27 cellular contexts compared by ENCODE assay signal in the genomic region with DNA sequence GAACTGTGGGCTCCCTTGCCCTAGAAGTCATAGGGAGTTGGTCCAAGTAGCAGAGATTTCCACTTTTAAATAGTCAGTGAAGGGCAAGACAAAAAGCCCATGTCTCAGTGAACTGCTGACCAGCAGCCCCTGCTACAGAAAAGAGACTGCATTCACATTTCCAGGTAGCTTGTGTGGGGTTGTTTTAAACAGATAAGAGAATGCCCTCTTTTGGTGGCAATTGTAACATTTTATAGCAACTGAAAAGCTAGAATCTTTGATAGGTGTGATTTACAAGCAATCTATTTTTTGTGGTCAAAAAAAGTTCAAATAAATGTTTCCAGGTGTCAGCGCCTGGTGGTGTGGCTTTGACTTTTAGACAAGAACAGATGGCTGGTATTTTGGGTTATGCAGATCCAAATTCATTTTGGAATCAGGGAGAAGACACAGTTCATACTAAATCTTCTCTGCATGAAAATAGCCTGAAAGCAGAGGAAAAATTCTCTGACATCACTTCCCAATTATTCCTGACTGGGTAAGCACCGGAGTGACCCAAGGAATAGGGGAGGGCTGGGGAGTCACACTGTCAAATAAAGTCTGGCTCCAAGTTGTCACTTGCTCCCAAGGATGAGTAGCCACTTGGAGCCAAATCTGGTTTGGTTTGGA. TPM values are rescaled to one million over a fixed set of nuclear protein-coding genes. Genes with fewer than 3 reads are reported as not detected.
A peak's percentile ranks its signal among the peaks of the same experiment; 100 is the strongest.
DNase-seq lines count a peak whose midpoint lies in the region; ATAC-seq lines count a peak whose summit lies in the region.
"Had no signal": no experiment of that assay in that cellular context is flagged by ENCODE, and none has a peak within 500 bp of the region (broad histone marks: within the 10 kb centered on the region; RNA-seq: fewer than 3 reads in every experiment).

No MANE protein-coding gene starts in this region.

- intact Hi-C loops in CD4-positive, alpha-beta memory T cell (cut with micrococcal nuclease), result no loop called here

- no peaks in the 10 kb centered on the region for H4K20me1 ChIP-seq in Karpas-422 (ENCODE audit: insufficient read depth, low read depth, low read length)

- peak overlapping the region in 6 of 8 donors; percentile 17 to 94 (median 85) for H3K4me3 Mint-ChIP-seq in CD4-positive, alpha-beta memory T cell
- peak overlapping the region in 2 of 3 donors; percentile 72 to 81 for H3K4me3 Mint-ChIP-seq in T-cell
- peak overlapping the region; percentile 2 for H3K4me3 Mint-ChIP-seq in memory B cell
- no peak overlapping the region for H3K4me3 Mint-ChIP-seq in activated CD8-positive, alpha-beta T cell treated with anti-CD3 and anti-CD28 coated beads, Interleukin-2, amount 10 ng/mL, durations not matched to agents 7 days and 5 days

- no peaks in the 10 kb centered on the region for H3K9me2 ChIP-seq in Karpas-422 (replicated peaks; ENCODE audit: insufficient read depth, low read length)

- no peak overlapping the region for H3K27ac ChIP-seq in CD4-positive, alpha-beta memory T cell (ENCODE audit: low read depth, low read length)
- H3K27ac ChIP-seq in Karpas-422 (ENCODE audit: low read length), result no peak overlapping the region
- H3K27ac ChIP-seq: epithelial cell of prostate, lower lobe of right lung, SJSA1, tibial artery had no signal

- H3K9me3 ChIP-seq in CD4-positive, alpha-beta memory T cell (ENCODE audit: control insufficient read depth in 1 of 2, low read length in 2 of 2), result no peaks in the 10 kb centered on the region
- H3K9me3 ChIP-seq in Karpas-422 (ENCODE audit: low read length), result no peaks in the 10 kb centered on the region
- H3K9me3 ChIP-seq: BE2C, lower lobe of right lung, SJSA1, tibial artery had no signal

- POLR2A ChIA-PET in CD4-positive, alpha-beta memory T cell (lab: Charles Lee; ENCODE audit: partially characterized antibody), result no interaction called here
- POLR2A ChIA-PET in T-cell (lab: Charles Lee), result no interaction called here
- POLR2A ChIA-PET in activated CD8-positive, alpha-beta T cell treated with anti-CD3 and anti-CD28 coated beads, Interleukin-2, amount 10 ng/mL, durations not matched to agents 7 days and 5 days (lab: Charles Lee), result interaction anchor here (1.2 kb wide), 1 partner anchor 16 kb away, joined by 3 read pairs; no protein-coding TSS in a partner anchor

- H3K79me2 ChIP-seq in Karpas-422 (ENCODE audit: low read length), result no peaks in the 10 kb centered on the region

- peaks cover 7 to 26% (median 19%) of the 10 kb centered on the region in 4 donors for H3K4me1 Mint-ChIP-seq in CD4-positive, alpha-beta memory T cell
- H3K4me1 Mint-ChIP-seq in T-cell, result peaks cover 24 to 27% (median 24%) of the 10 kb centered on the region in 3 donors
- H3K4me1 Mint-ChIP-seq in memory B cell, result peaks cover 11% of the 10 kb centered on the region
- H3K4me1 Mint-ChIP-seq in activated CD8-positive, alpha-beta T cell treated with anti-CD3 and anti-CD28 coated beads, Interleukin-2, amount 10 ng/mL, durations not matched to agents 7 days and 5 days (ENCODE audit: low read depth), result peaks cover 20% of the 10 kb centered on the region

- H3K36me3 Mint-ChIP-seq in CD4-positive, alpha-beta memory T cell, result no peaks in the 10 kb centered on the region
- H3K36me3 Mint-ChIP-seq in T-cell (no peaks in the 10 kb centered on the region), memory B cell (peaks cover 3% of the 10 kb centered on the region)
- no peaks in the 10 kb centered on the region for H3K36me3 Mint-ChIP-seq in activated CD8-positive, alpha-beta T cell treated with anti-CD3 and anti-CD28 coated beads, Interleukin-2, amount 10 ng/mL, durations not matched to agents 7 days and 5 days (ENCODE audit: low read depth)
- H3K36me3 Mint-ChIP-seq: activated CD4-positive, alpha-beta memory T cell treated with anti-CD3 and anti-CD28 coated beads for 36 hours had no signal

- H3K4me2 ChIP-seq in Karpas-422 (ENCODE audit: low read depth, low read length, poor library complexity, severe bottlenecking), result peak overlapping the region; percentile 82

- no peak overlapping the region for H2AFZ ChIP-seq in Karpas-422 (ENCODE audit: low read length)

- peak overlapping the region in 5 of 7 donors; percentile 10 to 87 (median 59) for H3K27ac Mint-ChIP-seq in CD4-positive, alpha-beta memory T cell
- H3K27ac Mint-ChIP-seq in T-cell, result no peak overlapping the region
- H3K27ac Mint-ChIP-seq in memory B cell, result no peak overlapping the region
- no peak overlapping the region for H3K27ac Mint-ChIP-seq in activated CD8-positive, alpha-beta T cell treated with anti-CD3 and anti-CD28 coated beads, Interleukin-2, amount 10 ng/mL, durations not matched to agents 7 days and 5 days
- H3K27ac Mint-ChIP-seq: activated CD4-positive, alpha-beta memory T cell treated with anti-CD3 and anti-CD28 coated beads for 36 hours; activated naive CD4-positive, alpha-beta T cell treated with anti-CD3 and anti-CD28 coated beads for 36 hours; HFFc6; nephron progenitor cell had no signal

- no peak for DNase-seq in CD4-positive, alpha-beta memory T cell
- DNase-seq in Karpas-422 (no peak), T-cell (no peak), memory B cell (ENCODE audit: low spot score in 2 of 2) (no peak), DMS153 treated with DMSO at 0.1 percent for 48 hours (lab: John Stamatoyannopoulos, UW; ENCODE audit: unreplicated experiment) (no peak)
- no peak for DNase-seq in activated CD8-positive, alpha-beta T cell treated with anti-CD3 and anti-CD28 coated beads, Interleukin-2, amount 10 ng/mL, durations not matched to agents 7 days and 5 days
- DNase-seq: ACHN, BE2C, DMS79 treated with DMSO at 0.1 percent for 48 hours, GOT3, HFFc6, hippocampal formation, KG1, lower lobe of right lung, NCI-H2081, NCI-H226, RPMI8226 had no signal

- no peaks in the 10 kb centered on the region for H3K36me3 ChIP-seq in CD4-positive, alpha-beta memory T cell (ENCODE audit: insufficient read depth, low read length)
- H3K36me3 ChIP-seq in Karpas-422 (ENCODE audit: insufficient read depth, low read length), result no peaks in the 10 kb centered on the region
- H3K36me3 ChIP-seq: BE2C, lower lobe of right lung, SJSA1, tibial artery had no signal

- no peak overlapping the region for H3K4me3 ChIP-seq in CD4-positive, alpha-beta memory T cell (ENCODE audit: low read length in 2 of 2)
- no peak overlapping the region for H3K4me3 ChIP-seq in Karpas-422 (ENCODE audit: low read length)
- H3K4me3 ChIP-seq: SJSA1, tibial artery had no signal

- H3K27me3 Mint-ChIP-seq in CD4-positive, alpha-beta memory T cell, result peaks cover 8 to 13% of the 10 kb centered on the region in 2 donors
- H3K27me3 Mint-ChIP-seq in T-cell (peaks cover 0 to 6% of the 10 kb centered on the region in 2 donors), memory B cell (no peaks in the 10 kb centered on the region)
- H3K27me3 Mint-ChIP-seq in activated CD8-positive, alpha-beta T cell treated with anti-CD3 and anti-CD28 coated beads, Interleukin-2, amount 10 ng/mL, durations not matched to agents 7 days and 5 days (ENCODE audit: low read depth), result peaks cover 9% of the 10 kb centered on the region
- H3K27me3 Mint-ChIP-seq: activated CD4-positive, alpha-beta memory T cell treated with anti-CD3 and anti-CD28 coated beads for 36 hours had no signal

- peaks cover 21% of the 10 kb centered on the region for H3K4me1 ChIP-seq in CD4-positive, alpha-beta memory T cell (ENCODE audit: insufficient read depth, low read length)
- H3K4me1 ChIP-seq in Karpas-422 (ENCODE audit: low read length), result peaks cover 24% of the 10 kb centered on the region
- H3K4me1 ChIP-seq: BE2C, SJSA1, tibial artery had no signal

- CTCF ChIA-PET in CD4-positive, alpha-beta memory T cell (lab: Charles Lee; ENCODE audit: partially characterized antibody), result interaction anchor here (1.0 to 1.2 kb wide), 2 partner anchors 13 to 602 kb away, joined by 3 to 5 read pairs; no protein-coding TSS in a partner anchor
- CTCF ChIA-PET in T-cell (lab: Charles Lee), result interaction anchor here in 1 of 2 donors (0.6 kb wide), 1 partner anchor 37 kb away, joined by 4 read pairs; no protein-coding TSS in a partner anchor
- CTCF ChIA-PET in activated CD8-positive, alpha-beta T cell treated with anti-CD3 and anti-CD28 coated beads, Interleukin-2, amount 10 ng/mL, durations not matched to agents 7 days and 5 days (lab: Charles Lee), result interaction anchor here (1.1 to 1.5 kb wide), 4 partner anchors 76 to 601 kb away, joined by 3 to 4 read pairs (median 4); no protein-coding TSS in a partner anchor

- no peak for ATAC-seq in T-cell (replicated peaks in 1 of 4)
- ATAC-seq in memory B cell (ENCODE audit: low read depth), result no peak
- no peak for ATAC-seq in GM21423 (IDR thresholded peaks at IDR 0.05; ENCODE audit: unreplicated experiment)
- no peak for ATAC-seq in activated CD8-positive, alpha-beta T cell treated with anti-CD3 and anti-CD28 coated beads, Interleukin-2, amount 10 ng/mL, durations not matched to agents 7 days and 5 days

- peaks cover 0 to 3% (median 0%) of the 10 kb centered on the region in 8 donors for H3K9me3 Mint-ChIP-seq in CD4-positive, alpha-beta memory T cell
- H3K9me3 Mint-ChIP-seq in T-cell, result no peaks in the 10 kb centered on the region
- peaks cover 2% of the 10 kb centered on the region for H3K9me3 Mint-ChIP-seq in memory B cell
- no peaks in the 10 kb centered on the region for H3K9me3 Mint-ChIP-seq in activated CD8-positive, alpha-beta T cell treated with anti-CD3 and anti-CD28 coated beads, Interleukin-2, amount 10 ng/mL, durations not matched to agents 7 days and 5 days (ENCODE audit: insufficient read depth)
- H3K9me3 Mint-ChIP-seq: activated CD4-positive, alpha-beta memory T cell treated with anti-CD3 and anti-CD28 coated beads for 36 hours; activated naive CD4-positive, alpha-beta T cell treated with anti-CD3 and anti-CD28 coated beads for 36 hours; HFFc6 had no signal

- H3K9ac ChIP-seq in Karpas-422 (ENCODE audit: low read length), result no peak overlapping the region

- H3K27me3 ChIP-seq in CD4-positive, alpha-beta memory T cell (ENCODE audit: insufficient read depth, low read length), result no peaks in the 10 kb centered on the region
- peaks cover 2% of the 10 kb centered on the region; the same call in 1 of the 2 replicates for H3K27me3 ChIP-seq in Karpas-422 (ENCODE audit: low read length)

RNA-seq across cellular contexts. Expression of gene GPR12, which starts 26.2 kb away (rescaled TPM):
- not detected for total RNA-seq in CD4-positive, alpha-beta memory T cell
- polyA plus RNA-seq in CD4-positive, alpha-beta memory T cell, result not detected
- not detected in 2 replicates for total RNA-seq in Karpas-422 (2014; rRNA removed; shearing (Covaris generic); ENCODE audit: low replicate concordance)
- total RNA-seq in T-cell, result not detected
- not detected for total RNA-seq in activated CD8-positive, alpha-beta T cell treated with anti-CD3 and anti-CD28 coated beads, Interleukin-2, amount 10 ng/mL, durations not matched to agents 7 days and 5 days
- total RNA-seq: activated CD4-positive, alpha-beta memory T cell treated with anti-CD3 and anti-CD28 coated beads for 36 hours; activated naive CD4-positive, alpha-beta T cell treated with anti-CD3 and anti-CD28 coated beads for 36 hours; Calu3; HFFc6; HT1080; lower lobe of right lung; osteoblast; SJSA1 had no signal

Comparison
In these comparisons a context has a peak if more than half of its experiments do, and no peak if none do; other contexts are left out.
1. H3K27ac Mint-ChIP-seq: peak in CD4-positive, alpha-beta memory T cell (5 of 7); none in T-cell (0 of 2), memory B cell (single experiment) and activated CD8-positive, alpha-beta T cell treated with anti-CD3 and anti-CD28 coated beads, Interleukin-2, amount 10 ng/mL, durations not matched to agents 7 days and 5 days (single experiment).